ENCODE assay signal across 8 cellular contexts in the genomic region with DNA sequence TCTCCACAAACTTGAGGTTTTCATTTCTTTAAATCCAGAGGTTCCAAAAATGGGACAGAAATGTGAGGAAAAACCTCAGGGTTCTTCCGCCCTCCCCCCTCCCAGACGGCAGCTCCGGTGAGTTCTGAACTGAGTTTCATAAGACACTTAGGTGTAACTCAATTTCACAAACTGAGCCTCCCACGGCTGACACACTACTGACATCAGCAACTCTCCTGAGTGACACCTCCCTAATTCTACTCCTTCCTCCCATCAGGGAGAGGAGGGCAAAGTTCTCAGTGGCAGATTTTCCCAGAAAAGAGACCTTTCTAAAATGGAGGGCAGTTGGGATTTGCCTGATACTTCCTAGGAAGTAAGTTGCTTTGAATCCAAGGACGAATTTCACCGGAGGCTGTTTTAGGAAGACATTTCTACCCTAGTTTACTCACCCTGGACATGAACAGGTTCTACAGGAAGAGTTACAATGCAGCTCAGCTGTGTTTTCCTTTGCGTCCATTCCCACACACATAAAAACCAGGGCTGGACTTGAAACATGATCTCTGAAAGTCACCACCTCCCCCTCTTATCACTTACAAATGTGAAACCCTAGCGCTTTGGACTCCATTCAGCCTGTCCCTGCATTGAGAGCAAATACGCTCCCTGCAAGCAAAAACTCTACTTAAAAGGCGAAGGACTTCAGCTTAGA.
DNase-seq lines count a peak whose midpoint lies in the region; ATAC-seq and TF ChIP-seq lines count a peak whose summit lies in the region.

No MANE protein-coding gene starts in this region.

- peaks cover 29% of the 10 kb centered on the region for H3F3A ChIP-seq in PC-9 (ENCODE audit: insufficient read depth, low read depth)

- H2AFZ ChIP-seq in PC-9: peak overlapping the region; percentile 35; the same call in 1 of the 2 replicates

- CTCF ChIA-PET in PC-9 (lab: Charles Lee): interaction anchor here (0.5 to 1.5 kb wide), 4 partner anchors 22 to 239 kb away, joined by 3 to 9 read pairs (median 6); no protein-coding TSS in a partner anchor

- no peaks in the 10 kb centered on the region for H3K9me3 ChIP-seq in PC-9 (ENCODE audit: insufficient read depth, low read depth)

- intact Hi-C loops in PC-9 (cut with micrococcal nuclease; ENCODE audit: unreplicated experiment): loop anchor here (1.0 to 5.0 kb wide), 7 partner anchors 12 to 116 kb away; a partner anchor contains a TSS

- H3K4me3 ChIP-seq in PC-9: peak overlapping the region; percentile 83

- H3K9me2 ChIP-seq in PC-9 (ENCODE audit: insufficient read depth): no peaks in the 10 kb centered on the region

- no peak for TF ChIP-seq CTCF in PC-9 (conservative IDR thresholded peaks at IDR 0.05)

- no peaks in the 10 kb centered on the region for H3K36me3 ChIP-seq in PC-9 (ENCODE audit: low read depth)

- BruUV-seq in PC-9 (replicated peaks; lab: Mats Ljungman, UMichigan): no TSS peak

- H3K27ac ChIP-seq in PC-9: peak overlapping the region; percentile 97

- in situ Hi-C loops in T47D (cut with HindIII; ENCODE audit: low pct_unique_long_range_greater_than_20kb, low sequenced_read_pairs): no loop called here

- H4K20me1 ChIP-seq in PC-9 (ENCODE audit: insufficient read depth): no peaks in the 10 kb centered on the region

- H3K79me2 ChIP-seq in PC-9 (ENCODE audit: low read depth): peaks cover 22% of the 10 kb centered on the region

- H3K4me1 ChIP-seq in PC-9 (replicated peaks; ENCODE audit: insufficient read depth): peaks cover 39% of the 10 kb centered on the region

- ATAC-seq in GM19395 (IDR thresholded peaks at IDR 0.05; ENCODE audit: unreplicated experiment): no peak

- peak overlapping the region; percentile 88 for H3K4me2 ChIP-seq in PC-9

- no peaks in the 10 kb centered on the region for H3K27me3 ChIP-seq in PC-9 (ENCODE audit: insufficient read depth, low read depth)

- DNase-seq in EH (ENCODE audit: low read depth): peak; percentile 56
- DNase-seq in PC-9: peak; percentile 73 to 96
- DNase-seq in T47D (ENCODE audit: low read depth in 1 of 2, low spot score in 1 of 2): peak; percentile 22 to 97
- peak; percentile 96 for DNase-seq in left kidney (ENCODE audit: low read depth, low spot score)
- DNase-seq in stimulated activated CD4-positive, alpha-beta T cell treated with anti-CD3 and anti-CD28 coated beads, TNF-alpha, amount 100 ng/mL, for 4 hours (ENCODE audit: low read depth in 3 of 3): peak in 2 of 3 experiments; percentile 37 to 44
- DNase-seq in NCI-H1436 treated with DMSO at 0.1 percent for 48 hours (lab: John Stamatoyannopoulos, UW): no peak
- no peak for DNase-seq in cerebellum (ENCODE audit: low spot score)

- POLR2A ChIA-PET in PC-9 (lab: Charles Lee; ENCODE audit: unreplicated experiment): interaction anchor here (0.5 to 0.8 kb wide), 5 partner anchors 30 to 106 kb away, joined by 3 to 21 read pairs (median 5); no protein-coding TSS in a partner anchor

Comparison
In these comparisons a context has a peak if more than half of its experiments do, and no peak if none do; other contexts are left out.
1. DNase-seq: peak in EH (single experiment), PC-9 (2 of 2), T47D (2 of 2), left kidney (single experiment) and stimulated activated CD4-positive, alpha-beta T cell treated with anti-CD3 and anti-CD28 coated beads, TNF-alpha, amount 100 ng/mL, for 4 hours (2 of 3); none in NCI-H1436 treated with DMSO at 0.1 percent for 48 hours (single experiment) and cerebellum (single experiment).